ENCODE assay signal across 22 cellular contexts in the genomic region with DNA sequence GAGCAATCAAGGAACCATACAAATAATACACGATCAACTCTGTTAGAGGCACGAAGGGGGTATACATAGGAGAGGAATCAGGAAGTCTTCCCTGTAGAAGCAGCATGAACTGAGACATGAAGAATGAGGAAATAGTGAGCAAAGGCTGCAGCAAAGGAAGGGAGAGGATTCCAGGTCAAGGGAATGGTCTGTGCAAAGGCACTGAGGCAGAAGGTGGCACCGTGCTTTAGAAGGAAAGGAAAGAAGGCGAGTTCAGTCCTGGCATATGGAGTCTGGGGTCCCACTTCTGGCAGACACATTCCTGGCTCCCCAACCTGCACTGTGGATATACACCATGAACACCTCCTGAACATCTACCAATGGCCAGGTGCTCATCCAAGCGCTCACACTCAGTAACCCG. TPM values are rescaled to one million over a fixed set of nuclear protein-coding genes. Genes with fewer than 3 reads are reported as not detected.
DNase-seq lines count a peak whose midpoint lies in the region; ATAC-seq, FAIRE-seq and TF ChIP-seq lines count a peak whose summit lies in the region.
"Had no signal": no experiment of that assay in that cellular context is flagged by ENCODE, and none has a peak within 500 bp of the region (broad histone marks: within the 10 kb centered on the region; RNA-seq: fewer than 3 reads in every experiment).

No MANE protein-coding gene starts in this region.

- H3K4me1 ChIP-seq in K562 (replicated peaks in 1 of 2; ENCODE audit: control insufficient read depth in 2 of 2, insufficient read depth in 2 of 2, low read length in 2 of 2), result peaks cover 0 to 6% of the 10 kb centered on the region in 2 experiments; a peak in 1 of 5 replicates
- no peaks in the 10 kb centered on the region for H3K4me1 ChIP-seq in osteoblast (ENCODE audit: insufficient read depth, low read length)
- H3K4me1 ChIP-seq in heart right ventricle, result peaks cover 2 to 21% (median 6%) of the 10 kb centered on the region in 9 donors
- H3K4me1 ChIP-seq: A549 had no signal

- H3K9me1 ChIP-seq in K562 (ENCODE audit: control insufficient read depth, insufficient read depth, low read length), result no peaks in the 10 kb centered on the region

- H3K79me2 ChIP-seq in K562 (ENCODE audit: control insufficient read depth, insufficient read depth, low read length) (no peaks in the 10 kb centered on the region), osteoblast (ENCODE audit: insufficient read depth, low read length) (no peaks in the 10 kb centered on the region)

- CTCF ChIA-PET in K562 (lab: Yijun Ruan, JAX; ENCODE audit: low intra/inter-chr PET ratio), result no interaction called here

- POLR2A ChIA-PET in K562 (lab: Yijun Ruan, JAX), result interaction anchor here (1.1 to 1.3 kb wide), 3 partner anchors 9 to 15 kb away, joined by 3 read pairs; no protein-coding TSS in a partner anchor

- H3K4me3 ChIP-seq in K562, result no peak overlapping the region
- no peak overlapping the region for H3K4me3 ChIP-seq in osteoblast (ENCODE audit: insufficient read depth, low read length)
- no peak overlapping the region for H3K4me3 ChIP-seq in heart right ventricle
- H3K4me3 ChIP-seq: A549, GM23248 had no signal

- WGBS in K562 (ENCODE audit: insufficient coverage, low coverage, missing lambda C conversion rate), result under 1% methylated on average over 6 of the region's 6 CpGs
- WGBS in heart right ventricle, 2 donors, result 87 to 91% methylated on average over 6 of the region's 6 CpGs

- in situ Hi-C loops in K562 (cut with MboI), result no loop called here

- no peak overlapping the region for H3K9ac ChIP-seq in K562 (ENCODE audit: insufficient read depth in 1 of 2, low read depth in 2 of 2, low read length in 2 of 2)
- H3K9ac ChIP-seq: GM23248 had no signal

- FAIRE-seq in K562 (lab: Jason Lieb, UNC), result no peak
- FAIRE-seq: A549, GM12892, GM18507, H54, HTR-8/SVneo had no signal

- no peak for TF ChIP-seq RAD21 in K562 (CRISPR knock-in tag; conservative IDR thresholded peaks at IDR 0.05 in 1 of 2, IDR thresholded peaks at IDR 0.05 in 1 of 2)

- H3K36me3 ChIP-seq in K562 (ENCODE audit: control insufficient read depth, insufficient read depth, low read length) (no peaks in the 10 kb centered on the region), osteoblast (ENCODE audit: insufficient read depth, low read length) (no peaks in the 10 kb centered on the region), heart right ventricle (no peaks in the 10 kb centered on the region)

- H2AFZ ChIP-seq in K562 (ENCODE audit: low read depth, low read length) (no peak overlapping the region), osteoblast (ENCODE audit: low read length) (no peak overlapping the region)
- H2AFZ ChIP-seq: GM23248 had no signal

- H3K27me3 ChIP-seq in K562 (ENCODE audit: control insufficient read depth in 2 of 2, insufficient read depth in 2 of 2, low read length in 2 of 2), result peaks cover 50 to 93% of the 10 kb centered on the region in 2 experiments
- H3K27me3 ChIP-seq in osteoblast (ENCODE audit: insufficient read depth, low read length), result no peaks in the 10 kb centered on the region
- H3K27me3 ChIP-seq in heart right ventricle, result peaks cover 0 to 75% (median 60%) of the 10 kb centered on the region in 7 donors

- DNase-seq in SKM-1 treated with dmso at 0.1 percent for 144 hours (lab: John Stamatoyannopoulos, UW; ENCODE audit: unreplicated experiment) (peak; percentile 7), SKM-1 (lab: John Stamatoyannopoulos, UW; ENCODE audit: unreplicated experiment) (no peak), K562 (ENCODE audit: extremely low read depth in 1 of 4, low spot score in 3 of 4) (no peak), kidney tubule cell (ENCODE audit: low spot score) (peak; percentile 54), osteoblast (ENCODE audit: insufficient read length, low spot score, missing footprints) (peak; percentile 51), globus pallidus (ENCODE audit: low spot score) (no peak), COLO829 (ENCODE audit: low spot score) (no peak), heart right ventricle (no peak)
- DNase-seq: AML-193, DMS153, GDM1, GM23248, HCEC 1CT, HFFc6 had no signal

- H3K4me2 ChIP-seq in K562 (ENCODE audit: insufficient read depth, low read length) (no peak overlapping the region), osteoblast (ENCODE audit: insufficient read depth, low read length) (no peak overlapping the region)
- H3K4me2 ChIP-seq: A549 had no signal

- no TSS peak for BruUV-seq in K562 (replicated peaks; lab: Mats Ljungman, UMichigan)

- intact Hi-C loops in K562 (cut with micrococcal nuclease) (loop anchor here (1.0 kb wide), 1 partner anchor 198 kb away; no protein-coding TSS in a partner anchor), heart right ventricle (cut with DNase I) (loop anchor here in 7 of 10 donors (5.0 to 10.0 kb wide), 2 partner anchors 196 to 198 kb away; no protein-coding TSS in a partner anchor)

- H3K9me3 ChIP-seq in K562 (replicated peaks; ENCODE audit: control insufficient read depth, insufficient read depth, low read depth, low read length) (no peaks in the 10 kb centered on the region), osteoblast (ENCODE audit: low read depth, low read length) (no peaks in the 10 kb centered on the region), heart right ventricle (no peaks in the 10 kb centered on the region)
- H3K9me3 ChIP-seq: A549 had no signal

- no peak overlapping the region for H3K27ac ChIP-seq in K562 (ENCODE audit: extremely low read depth, low read depth, low read length)
- no peak overlapping the region for H3K27ac ChIP-seq in osteoblast (ENCODE audit: low read depth, low read length)
- H3K27ac ChIP-seq in heart right ventricle, result no peak overlapping the region
- H3K27ac ChIP-seq: 22Rv1, A549, C4-2B, GM23248 had no signal

- TF ChIP-seq POLR2A in K562 (conservative IDR thresholded peaks at IDR 0.05), result no peak

- TF ChIP-seq CTCF in K562 (IDR thresholded peaks at IDR 0.05 in 2 of 3, conservative IDR thresholded peaks at IDR 0.05 in 1 of 3; ENCODE audit: insufficient read depth in 2 of 3, low read depth in 1 of 3, low read length in 3 of 3), result no peak
- no peak for TF ChIP-seq CTCF in osteoblast (IDR thresholded peaks at IDR 0.05; ENCODE audit: extremely low read depth, low read depth, low read length)
- TF ChIP-seq CTCF in heart right ventricle (IDR thresholded peaks at IDR 0.05), result no peak

- peaks cover 34% of the 10 kb centered on the region for H4K20me1 ChIP-seq in K562 (replicated peaks; ENCODE audit: control insufficient read depth, insufficient read depth, low read length)
- H4K20me1 ChIP-seq in osteoblast (ENCODE audit: insufficient read depth, low read length), result peaks cover 71% of the 10 kb centered on the region

- ATAC-seq in K562 (no peak), heart right ventricle (no peak)

- TF ChIP-seq EP300 in K562 (IDR thresholded peaks at IDR 0.05; ENCODE audit: low read length), result no peak

TF ChIP-seq in K562, 482 proteins besides CTCF, POLR2A, EP300 and RAD21:
- TF ChIP-seq ZNF197 (CRISPR knock-in tag; IDR thresholded peaks at IDR 0.05; ENCODE audit: low read depth) (no peak), RBM25 (IDR thresholded peaks at IDR 0.05; ENCODE audit: low read depth, low read length, severe bottlenecking) (peak; percentile 66)

RNA-seq across cellular contexts. Expression of a gene that starts 56.1 kb away (rescaled TPM):
- total RNA-seq in K562 (2011; cell fraction: chromatin; rRNA removed; ENCODE audit: low replicate concordance), result not detected in 2 replicates
- total RNA-seq in K562 (2011; cell fraction: nucleolus; rRNA removed), result not detected in 2 replicates
- total RNA-seq in K562 (2011; cell fraction: nucleoplasm; rRNA removed), result not detected in 2 replicates
- total RNA-seq in K562 (2014; rRNA removed) (not detected in 2 replicates), K562 (2014; rRNA removed; fragmentation: Illumina TruSeq; extraction: Trizol) (not detected in 2 replicates), K562 (2015; rRNA removed; fragmentation: Illumina TruSeq; extraction: Trizol) (not detected in 2 replicates), K562 (2021) (not detected in 2 replicates), osteoblast (2.4 and 2.9 TPM in 2 replicates), heart right ventricle (under 1 TPM in 4 of 10 donors, not detected in 6; 0.09 to 0.10 (median 0.09) TPM)
- polyA plus RNA-seq in K562 (2011; rRNA removed) (not detected in 2 replicates), K562 (2014; fragmentation: Illumina TruSeq; extraction: Trizol) (not detected in 2 replicates), K562 (2014; fragmentation: Nextera tagmentation; extraction: Ambion mirVana) (not detected), K562 (2014; rRNA removed) (not detected in 2 replicates), heart right ventricle (under 1 TPM in 1 of 2 donors, not detected in 1; 0.06 TPM)
- polyA plus RNA-seq in K562 (2011; cell fraction: cytosol; rRNA removed), result not detected in 2 replicates
- not detected in 2 replicates for polyA plus RNA-seq in K562 (2011; cell fraction: nucleus; rRNA removed)
- 0.24 TPM in 1 of 2 replicates, not detected in the other for polyA plus RNA-seq in K562 (2012)
- not detected in 2 replicates for polyA minus RNA-seq in K562 (2011; rRNA and poly(A)+ RNA removed)
- polyA minus RNA-seq in K562 (2011; cell fraction: cytosol; rRNA and poly(A)+ RNA removed), result not detected in 2 replicates
- polyA minus RNA-seq in K562 (2011; cell fraction: nucleus; rRNA and poly(A)+ RNA removed), result not detected in 2 replicates
- total RNA-seq: CD4-positive, alpha-beta T cell had no signal

Comparison
In these comparisons a context has a peak if more than half of its experiments do, and no peak if none do; other contexts are left out.
1. DNase-seq: peak in SKM-1 treated with dmso at 0.1 percent for 144 hours (single experiment), kidney tubule cell (single experiment) and osteoblast (single experiment); none in SKM-1 (single experiment), K562 (0 of 4), globus pallidus (single experiment), COLO829 (single experiment) and heart right ventricle (0 of 2).